8 cellular contexts compared by ENCODE assay signal in genomic region chr1:66330711-66331110, GRCh38.
DNase-seq lines count a peak whose midpoint lies in the region; ATAC-seq and TF ChIP-seq lines count a peak whose summit lies in the region.

No MANE protein-coding gene starts in this region.

- TF ChIP-seq CTCF in brain (conservative IDR thresholded peaks at IDR 0.05) (no peak), nephron progenitor cell (IDR thresholded peaks at IDR 0.05) (no peak)

- H3K27me3 Mint-ChIP-seq in brain (peaks cover 3% of the 10 kb centered on the region), nephron progenitor cell (ENCODE audit: low read depth, poor library complexity) (peaks cover 3% of the 10 kb centered on the region)

- H3K36me3 Mint-ChIP-seq in brain = no peaks in the 10 kb centered on the region
- H3K36me3 Mint-ChIP-seq in nephron progenitor cell (ENCODE audit: low read depth) = no peaks in the 10 kb centered on the region

- no peak for ATAC-seq in GM18520 (IDR thresholded peaks at IDR 0.05; ENCODE audit: unreplicated experiment)

- H3K4me3 Mint-ChIP-seq in brain (peak overlapping the region in 3 of 5 experiments; percentile 59 to 80 (median 64)), nephron progenitor cell (peak overlapping the region; percentile 66)

- H3K9me3 Mint-ChIP-seq in brain (no peaks in the 10 kb centered on the region), nephron progenitor cell (no peaks in the 10 kb centered on the region)

- H3K27ac Mint-ChIP-seq in brain (peak overlapping the region; percentile 2 to 87 (median 28)), nephron progenitor cell (peak overlapping the region; percentile 25)

- H3K4me1 Mint-ChIP-seq in brain (peaks cover 61% of the 10 kb centered on the region), nephron progenitor cell (peaks cover 47% of the 10 kb centered on the region)

- DNase-seq in COLO829 (ENCODE audit: low spot score) (peak; percentile 69), LHCN-M2 (ENCODE audit: low read depth) (peak; percentile 32), nephron progenitor cell (no peak), HUDEP-2 (lab: John Stamatoyannopoulos, UW; ENCODE audit: unreplicated experiment in 76 of 76) (no peak), SIG-M5 treated with dmso at 0.1 percent for 504 hours (lab: John Stamatoyannopoulos, UW; ENCODE audit: unreplicated experiment) (no peak), HPDE6-E6E7 (ENCODE audit: extremely low spot score) (no peak)

Comparison
In these comparisons a context has a peak if more than half of its experiments do, and no peak if none do; other contexts are left out.
1. DNase-seq: peak in COLO829 (single experiment) and LHCN-M2 (single experiment); none in nephron progenitor cell (single experiment), HUDEP-2 (0 of 76), SIG-M5 treated with dmso at 0.1 percent for 504 hours (single experiment) and HPDE6-E6E7 (single experiment).